In the genomic region with DNA sequence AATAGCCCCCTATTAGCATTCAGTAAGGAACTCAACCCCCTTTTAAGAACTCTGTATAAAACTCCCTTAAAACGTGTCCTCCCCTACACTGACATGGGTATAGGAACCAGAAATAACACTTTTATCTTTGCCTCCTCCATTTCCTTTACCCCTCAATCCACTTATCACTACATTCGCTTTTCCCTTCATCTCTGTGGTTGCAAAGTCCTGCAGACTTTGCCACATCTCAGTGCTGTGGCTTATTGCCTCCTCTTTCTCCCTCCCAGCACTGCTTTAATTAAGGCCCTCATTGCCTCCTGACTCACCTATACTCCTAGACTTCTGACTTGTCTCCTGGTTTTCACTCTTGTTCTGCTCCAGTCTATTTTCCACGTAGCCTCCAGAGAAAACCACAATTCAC, we compare ENCODE assay signal across 14 cellular contexts.
"Had no signal": no experiment of that assay in that cellular context is flagged by ENCODE, and none has a peak within 500 bp of the region (broad histone marks: within the 10 kb centered on the region; RNA-seq: fewer than 3 reads in every experiment).

No MANE protein-coding gene starts in this region.

- H3K27ac Mint-ChIP-seq: activated naive CD4-positive, alpha-beta T cell treated with anti-CD3 and anti-CD28 coated beads for 36 hours; activated T-helper 2 cell treated with anti-CD3 and anti-CD28 coated beads, Interferon-gamma antibody, Interleukin-2, Interleukin-4, amounts not matched to agents 10 μg/mL and 5 μg/mL and 100 μg/mL, durations not matched to agents 14 hours and 24 hours and 36 hours had no signal

- H3K36me3 Mint-ChIP-seq: naive thymus-derived CD8-positive, alpha-beta T cell had no signal

- H3K27ac ChIP-seq: ascending aorta, cardiac muscle cell, transverse colon had no signal

- DNase-seq: activated CD4-positive, CD25-positive, alpha-beta regulatory T cell treated with anti-CD3 and anti-CD28 coated beads, Interleukin-2, amount 50 U/mL, for 72 hours; activated naive CD4-positive, alpha-beta T cell treated with anti-CD3 and anti-CD28 coated beads for 36 hours; activated T-cell treated with anti-CD3 and anti-CD28 coated beads for 4 hours; hippocampal formation; naive thymus-derived CD8-positive, alpha-beta T cell; stimulated activated CD4-positive, alpha-beta T cell treated with anti-CD3 and anti-CD28 coated beads, Interleukin-4, amount 100 ng/mL, for 4 hours; stimulated activated CD8-positive, alpha-beta memory T cell treated with anti-CD3 and anti-CD28 coated beads, Interleukin-4, amount 100 ng/mL, for 48 hours; stimulated activated naive CD8-positive, alpha-beta T cell treated with anti-CD3 and anti-CD28 coated beads, Interleukin-15, Interleukin-2, amounts not matched to agents 100 U/mL and 50 U/mL, for 24 hours; T-helper 2 cell; transverse colon had no signal

- ATAC-seq: left lobe of liver; naive thymus-derived CD8-positive, alpha-beta T cell; stimulated activated naive CD8-positive, alpha-beta T cell treated with anti-CD3 and anti-CD28 coated beads, Interleukin-15, Interleukin-2, amounts not matched to agents 100 U/mL and 50 U/mL, for 24 hours had no signal

- H3K27me3 ChIP-seq: ascending aorta, cardiac muscle cell, transverse colon had no signal

- H3K36me3 ChIP-seq: ascending aorta, cardiac muscle cell, transverse colon had no signal

- H3K9me3 ChIP-seq: ascending aorta, transverse colon had no signal

- H3K4me1 ChIP-seq: ascending aorta had no signal

- H3K4me3 Mint-ChIP-seq: activated naive CD4-positive, alpha-beta T cell treated with anti-CD3 and anti-CD28 coated beads for 36 hours; naive thymus-derived CD8-positive, alpha-beta T cell had no signal

- H3K4me3 ChIP-seq: ascending aorta, cardiac muscle cell, transverse colon had no signal
